In genomic region chr3:6568999-6569493, GRCh38 we compare ENCODE assay signal across 30 cellular contexts.
"Had no signal": no experiment of that assay in that cellular context is flagged by ENCODE, and none has a peak within 500 bp of the region (broad histone marks: within the 10 kb centered on the region; RNA-seq: fewer than 3 reads in every experiment).

No MANE protein-coding gene starts in this region.

- H3K4me1 Mint-ChIP-seq: naive B cell; naive thymus-derived CD8-positive, alpha-beta T cell; nephron progenitor cell; neural progenitor cell; stimulated activated effector memory CD8-positive, alpha-beta T cell treated with anti-CD3 and anti-CD28 coated beads, Interleukin-12 subunit alpha, Interleukin-12 subunit beta, amount 100 ng/mL, for 72 hours; stimulated activated naive B cell treated with anti-CD40 and anti-IgM and Interleukin-4, amounts not matched to agents 10 μg/mL and 1 μg/mL and 100 μg/mL, for 72 hours had no signal

- ATAC-seq: naive thymus-derived CD8-positive, alpha-beta T cell; natural killer cell treated with Interleukin-12 subunit alpha and Interleukin-12 subunit beta and Interleukin-15 and Interleukin-18, amount 100 ng/mL, for 72 hours; psoas muscle; right cardiac atrium; stimulated activated effector memory CD8-positive, alpha-beta T cell treated with anti-CD3 and anti-CD28 coated beads, Interleukin-12 subunit alpha, Interleukin-12 subunit beta, amount 100 ng/mL, for 72 hours; stimulated activated naive B cell treated with anti-CD40 and anti-IgM and Interleukin-4, amounts not matched to agents 10 μg/mL and 1 μg/mL and 100 μg/mL, for 72 hours had no signal

- H3K4me3 ChIP-seq: neural progenitor cell, ovary, psoas muscle, sigmoid colon, stomach, thoracic aorta, thyroid gland, tibial nerve, upper lobe of left lung, vagina had no signal

- H3K79me2 ChIP-seq: parathyroid adenoma had no signal

- H3K27ac Mint-ChIP-seq: naive B cell; naive thymus-derived CD8-positive, alpha-beta T cell; natural killer cell treated with Interleukin-12 subunit alpha and Interleukin-12 subunit beta and Interleukin-15 and Interleukin-18, amount 100 ng/mL, for 72 hours; nephron progenitor cell; neural progenitor cell; progenitor cell of endocrine pancreas; stimulated activated effector memory CD8-positive, alpha-beta T cell treated with anti-CD3 and anti-CD28 coated beads, Interleukin-12 subunit alpha, Interleukin-12 subunit beta, amount 100 ng/mL, for 72 hours; stimulated activated naive B cell treated with anti-CD40 and anti-IgM and Interleukin-4, amounts not matched to agents 10 μg/mL and 1 μg/mL and 100 μg/mL, for 72 hours; stimulated activated naive CD8-positive, alpha-beta T cell treated with anti-CD3 and anti-CD28 coated beads, Interleukin-15, Interleukin-2, amounts not matched to agents 100 ng/mL and 50 ng/mL, for 24 hours had no signal

- H3K9ac ChIP-seq: neural progenitor cell, parathyroid adenoma had no signal

- H3K36me3 Mint-ChIP-seq: naive B cell; naive thymus-derived CD8-positive, alpha-beta T cell; natural killer cell treated with Interleukin-12 subunit alpha and Interleukin-12 subunit beta and Interleukin-15 and Interleukin-18, amount 100 ng/mL, for 72 hours; neural progenitor cell; stimulated activated effector memory CD8-positive, alpha-beta T cell treated with anti-CD3 and anti-CD28 coated beads, Interleukin-12 subunit alpha, Interleukin-12 subunit beta, amount 100 ng/mL, for 72 hours; stimulated activated naive B cell treated with anti-CD40 and anti-IgM and Interleukin-4, amounts not matched to agents 10 μg/mL and 1 μg/mL and 100 μg/mL, for 72 hours had no signal

- DNase-seq: naive B cell; naive thymus-derived CD8-positive, alpha-beta T cell; nephron progenitor cell; occipital lobe; ovary; posterior cingulate gyrus; psoas muscle; right cardiac atrium; sigmoid colon; small intestine; stimulated activated CD4-positive, alpha-beta T cell treated with anti-CD3 and anti-CD28 coated beads, Interleukin-15, amount 100 ng/mL, for 24 hours; stimulated activated CD4-positive, alpha-beta T cell treated with anti-CD3 and anti-CD28 coated beads, Interleukin-2, amount 100 ng/mL, for 24 hours; stimulated activated CD4-positive, alpha-beta T cell treated with anti-CD3 and anti-CD28 coated beads, Interleukin-2, amount 100 ng/mL, for 48 hours; stimulated activated CD4-positive, alpha-beta T cell treated with anti-CD3 and anti-CD28 coated beads, Interleukin-4, amount 100 ng/mL, for 24 hours; stimulated activated naive B cell treated with anti-CD40 and anti-IgM and Interleukin-4, amounts not matched to agents 10 μg/mL and 1 μg/mL and 100 μg/mL, for 72 hours; stimulated activated naive CD4-positive, alpha-beta T cell treated with Interleukin-2 at 50 U/mL for 16 hours; stomach; thyroid gland; trophoblast cell; upper lobe of left lung had no signal

- H3K4me3 Mint-ChIP-seq: naive B cell; naive thymus-derived CD8-positive, alpha-beta T cell; natural killer cell treated with Interleukin-12 subunit alpha and Interleukin-12 subunit beta and Interleukin-15 and Interleukin-18, amount 100 ng/mL, for 72 hours; nephron progenitor cell; neural progenitor cell; stimulated activated effector memory CD8-positive, alpha-beta T cell treated with anti-CD3 and anti-CD28 coated beads, Interleukin-12 subunit alpha, Interleukin-12 subunit beta, amount 100 ng/mL, for 72 hours; stimulated activated naive B cell treated with anti-CD40 and anti-IgM and Interleukin-4, amounts not matched to agents 10 μg/mL and 1 μg/mL and 100 μg/mL, for 72 hours; stimulated activated naive CD8-positive, alpha-beta T cell treated with anti-CD3 and anti-CD28 coated beads, Interleukin-15, Interleukin-2, amounts not matched to agents 100 ng/mL and 50 ng/mL, for 24 hours had no signal

- H3K9me3 ChIP-seq: ovary, psoas muscle, sigmoid colon, stomach, thoracic aorta, thyroid gland, tibial nerve, upper lobe of left lung, vagina had no signal

- FAIRE-seq: urothelium cell line had no signal

- H3K36me3 ChIP-seq: neural progenitor cell, ovary, sigmoid colon, stomach, thoracic aorta, thyroid gland, tibial nerve, upper lobe of left lung, vagina had no signal

- H3K27ac ChIP-seq: neural progenitor cell, ovary, parathyroid adenoma, psoas muscle, sigmoid colon, stomach, thoracic aorta, thyroid gland, tibial nerve, upper lobe of left lung, vagina had no signal

- H3K9me3 Mint-ChIP-seq: nephron progenitor cell, neural progenitor cell had no signal

- H3K27me3 ChIP-seq: neural progenitor cell, ovary, sigmoid colon, stomach, thyroid gland, tibial nerve, upper lobe of left lung, vagina had no signal

- H2AFZ ChIP-seq: neural progenitor cell, parathyroid adenoma had no signal

- H3K4me1 ChIP-seq: neural progenitor cell, parathyroid adenoma, psoas muscle, sigmoid colon, stomach, thyroid gland, tibial nerve, upper lobe of left lung, vagina had no signal

- H3K4me2 ChIP-seq: neural progenitor cell had no signal

- H3K27me3 Mint-ChIP-seq: naive B cell; naive thymus-derived CD8-positive, alpha-beta T cell; natural killer cell treated with Interleukin-12 subunit alpha and Interleukin-12 subunit beta and Interleukin-15 and Interleukin-18, amount 100 ng/mL, for 72 hours; progenitor cell of endocrine pancreas; stimulated activated naive B cell treated with anti-CD40 and anti-IgM and Interleukin-4, amounts not matched to agents 10 μg/mL and 1 μg/mL and 100 μg/mL, for 72 hours; stimulated activated naive CD8-positive, alpha-beta T cell treated with anti-CD3 and anti-CD28 coated beads, Interleukin-15, Interleukin-2, amounts not matched to agents 100 ng/mL and 50 ng/mL, for 24 hours had no signal
